1 cellular context compared by ENCODE assay signal in genomic region chr6:167341038-167341613, GRCh38.
TF ChIP-seq lines count a peak whose summit lies in the region.

No MANE protein-coding gene starts in this region.

TF ChIP-seq in HepG2, 621 proteins besides CTCF, POLR2A, EP300 and RAD21 (continues in another document):
- TF ChIP-seq ZNF318 (CRISPR knock-in tag; IDR thresholded peaks at IDR 0.05) (peak; percentile 78; the same call in 1 of the 2 replicates), ZNF281 (CRISPR knock-in tag; IDR thresholded peaks at IDR 0.05; ENCODE audit: borderline replicate concordance) (no peak), ZFP1 (CRISPR knock-in tag; IDR thresholded peaks at IDR 0.05) (no peak), ZNF280D (CRISPR knock-in tag; IDR thresholded peaks at IDR 0.05) (no peak), DR1 (CRISPR knock-in tag; IDR thresholded peaks at IDR 0.05) (no peak), WIZ (CRISPR knock-in tag; IDR thresholded peaks at IDR 0.05) (no peak), SNRNP70 (IDR thresholded peaks at IDR 0.05; ENCODE audit: low read depth, low read length) (no peak), ZNF567 (CRISPR knock-in tag; IDR thresholded peaks at IDR 0.05; ENCODE audit: borderline replicate concordance) (no peak), ZNF550 (CRISPR knock-in tag; IDR thresholded peaks at IDR 0.05; ENCODE audit: borderline replicate concordance) (0 out of 2 replicates have a peak, but pooled peaks have one; percentile 38), ADNP (CRISPR knock-in tag; IDR thresholded peaks at IDR 0.05) (no peak), MZF1 (CRISPR knock-in tag; IDR thresholded peaks at IDR 0.05; ENCODE audit: borderline replicate concordance) (no peak), ATF3 (CRISPR knock-in tag; IDR thresholded peaks at IDR 0.05) (no peak), NR2F6 (IDR thresholded peaks at IDR 0.05) (no peak), NR2F6 (CRISPR knock-in tag; IDR thresholded peaks at IDR 0.05) (no peak), ZNF569 (CRISPR knock-in tag; IDR thresholded peaks at IDR 0.05; ENCODE audit: borderline replicate concordance) (no peak), ZNF777 (CRISPR knock-in tag; IDR thresholded peaks at IDR 0.05) (no peak), KLF6 (CRISPR knock-in tag; IDR thresholded peaks at IDR 0.05) (no peak), TARDBP (CRISPR knock-in tag; IDR thresholded peaks at IDR 0.05) (no peak), PHB2 (IDR thresholded peaks at IDR 0.05; ENCODE audit: partially characterized antibody) (no peak), MAFK (conservative IDR thresholded peaks at IDR 0.05 in 1 of 2, IDR thresholded peaks at IDR 0.05 in 1 of 2; ENCODE audit: low read length in 2 of 2) (no peak), GPBP1L1 (CRISPR knock-in tag; IDR thresholded peaks at IDR 0.05) (no peak), HIC2 (CRISPR knock-in tag; IDR thresholded peaks at IDR 0.05; ENCODE audit: low read depth) (peak; percentile 34; the same call in 1 of the 2 replicates), DNMT3B (CRISPR knock-in tag; conservative IDR thresholded peaks at IDR 0.05) (no peak), ZSCAN29 (CRISPR knock-in tag; conservative IDR thresholded peaks at IDR 0.05) (no peak; the same call in 1 of the 2 replicates), PHF8 (CRISPR knock-in tag; IDR thresholded peaks at IDR 0.05) (0 out of 2 replicates have a peak, but pooled peaks have one; percentile 5), ZNF598 (CRISPR knock-in tag; IDR thresholded peaks at IDR 0.05; ENCODE audit: borderline replicate concordance) (peak; percentile 68; the same call in 1 of the 2 replicates), CBX1 (IDR thresholded peaks at IDR 0.05; ENCODE audit: low read depth) (no peak), TIGD3 (CRISPR knock-in tag; IDR thresholded peaks at IDR 0.05; ENCODE audit: borderline replicate concordance) (no peak), THAP11 (CRISPR knock-in tag; IDR thresholded peaks at IDR 0.05) (no peak), FLYWCH1 (CRISPR knock-in tag; IDR thresholded peaks at IDR 0.05) (no peak), ZNF737 (CRISPR knock-in tag; IDR thresholded peaks at IDR 0.05; ENCODE audit: borderline replicate concordance) (no peak), NONO (IDR thresholded peaks at IDR 0.05) (no peak), NONO (CRISPR knock-in tag; conservative IDR thresholded peaks at IDR 0.05) (no peak), GZF1 (CRISPR knock-in tag; IDR thresholded peaks at IDR 0.05) (no peak), XBP1 (CRISPR knock-in tag; IDR thresholded peaks at IDR 0.05) (no peak), DMTF1 (CRISPR knock-in tag; IDR thresholded peaks at IDR 0.05) (0 out of 2 replicates have a peak, but pooled peaks have one; percentile 49), HNRNPL (IDR thresholded peaks at IDR 0.05; ENCODE audit: low read depth, low read length) (no peak), FOXA1 (IDR thresholded peaks at IDR 0.05) (no peak), FOXA1 (CRISPR knock-in tag; IDR thresholded peaks at IDR 0.05) (peak; percentile 56), TBX2 (CRISPR knock-in tag; IDR thresholded peaks at IDR 0.05; ENCODE audit: borderline replicate concordance) (0 out of 2 replicates have a peak, but pooled peaks have one; percentile 19), NFYB (CRISPR knock-in tag; IDR thresholded peaks at IDR 0.05) (no peak)
